8 cellular contexts compared by ENCODE assay signal in genomic region chr6:37500294-37500608, GRCh38. TPM values are rescaled to one million over a fixed set of nuclear protein-coding genes. Genes with fewer than 3 reads are reported as not detected.
DNase-seq lines count a peak whose midpoint lies in the region; ATAC-seq lines count a peak whose summit lies in the region.

No MANE protein-coding gene starts in this region.

- ATAC-seq in stimulated activated naive B cell treated with anti-CD40 and anti-IgM and Interleukin-4, amounts not matched to agents 10 μg/mL and 1 μg/mL and 100 μg/mL, for 72 hours (replicated peaks), result no peak

- intact Hi-C loops in activated T-helper 1 cell treated with anti-CD3 and anti-CD28 coated beads, Interleukin-12 subunit alpha, Interleukin-12 subunit beta, Interleukin-2, Interleukin-4 antibody, amounts not matched to agents 30 ng/mL and 10 ng/mL and 1 ng/mL, durations not matched to agents 14 hours and 24 hours and 36 hours (cut with micrococcal nuclease), result no loop called here

- DNase-seq in T-helper 2 cell treated with Interferon-gamma antibody and Interleukin-4, amounts not matched to agents 5 μg/mL and 100 μg/mL, for 36 hours (ENCODE audit: low spot score), result no peak
- DNase-seq in T-helper 2 cell, result no peak
- DNase-seq in activated T-helper 1 cell treated with anti-CD3 and anti-CD28 coated beads, Interleukin-12 subunit alpha, Interleukin-12 subunit beta, Interleukin-2, Interleukin-4 antibody, amounts not matched to agents 30 ng/mL and 10 ng/mL and 1 ng/mL, durations not matched to agents 14 hours and 24 hours and 36 hours (ENCODE audit: low spot score), result no peak
- no peak for DNase-seq in stimulated activated naive B cell treated with anti-CD40 and anti-IgM and Interleukin-4, amounts not matched to agents 10 μg/mL and 1 μg/mL and 100 μg/mL, for 72 hours
- no peak for DNase-seq in stimulated activated CD4-positive, alpha-beta T cell treated with anti-CD3 and anti-CD28 coated beads, Interleukin-4, amount 100 ng/mL, for 24 hours
- no peak for DNase-seq in RKO (ENCODE audit: low spot score)
- no peak for DNase-seq in G401 (ENCODE audit: low spot score)

- H3K36me3 Mint-ChIP-seq in T-helper 2 cell treated with Interferon-gamma antibody and Interleukin-4, amounts not matched to agents 5 μg/mL and 100 μg/mL, for 36 hours (ENCODE audit: low read depth), result peaks cover 10% of the 10 kb centered on the region
- peaks cover 15% of the 10 kb centered on the region for H3K36me3 Mint-ChIP-seq in activated T-helper 1 cell treated with anti-CD3 and anti-CD28 coated beads, Interleukin-12 subunit alpha, Interleukin-12 subunit beta, Interleukin-2, Interleukin-4 antibody, amounts not matched to agents 30 ng/mL and 10 ng/mL and 1 ng/mL, durations not matched to agents 14 hours and 24 hours and 36 hours (ENCODE audit: low read depth)
- peaks cover 9 to 18% of the 10 kb centered on the region in 2 donors for H3K36me3 Mint-ChIP-seq in stimulated activated naive B cell treated with anti-CD40 and anti-IgM and Interleukin-4, amounts not matched to agents 10 μg/mL and 1 μg/mL and 100 μg/mL, for 72 hours

- H3K27me3 Mint-ChIP-seq in T-helper 2 cell treated with Interferon-gamma antibody and Interleukin-4, amounts not matched to agents 5 μg/mL and 100 μg/mL, for 36 hours (ENCODE audit: low read depth), result no peaks in the 10 kb centered on the region
- no peaks in the 10 kb centered on the region for H3K27me3 Mint-ChIP-seq in activated T-helper 1 cell treated with anti-CD3 and anti-CD28 coated beads, Interleukin-12 subunit alpha, Interleukin-12 subunit beta, Interleukin-2, Interleukin-4 antibody, amounts not matched to agents 30 ng/mL and 10 ng/mL and 1 ng/mL, durations not matched to agents 14 hours and 24 hours and 36 hours (ENCODE audit: insufficient read depth)
- no peaks in the 10 kb centered on the region for H3K27me3 Mint-ChIP-seq in stimulated activated naive B cell treated with anti-CD40 and anti-IgM and Interleukin-4, amounts not matched to agents 10 μg/mL and 1 μg/mL and 100 μg/mL, for 72 hours

- peaks cover 58% of the 10 kb centered on the region for H3K4me1 Mint-ChIP-seq in T-helper 2 cell treated with Interferon-gamma antibody and Interleukin-4, amounts not matched to agents 5 μg/mL and 100 μg/mL, for 36 hours (ENCODE audit: low read depth)
- peaks cover 78% of the 10 kb centered on the region for H3K4me1 Mint-ChIP-seq in activated T-helper 1 cell treated with anti-CD3 and anti-CD28 coated beads, Interleukin-12 subunit alpha, Interleukin-12 subunit beta, Interleukin-2, Interleukin-4 antibody, amounts not matched to agents 30 ng/mL and 10 ng/mL and 1 ng/mL, durations not matched to agents 14 hours and 24 hours and 36 hours (ENCODE audit: low read depth)
- H3K4me1 Mint-ChIP-seq in stimulated activated naive B cell treated with anti-CD40 and anti-IgM and Interleukin-4, amounts not matched to agents 10 μg/mL and 1 μg/mL and 100 μg/mL, for 72 hours, result peaks cover 58 to 77% of the 10 kb centered on the region in 2 donors

- H3K9me3 Mint-ChIP-seq in T-helper 2 cell treated with Interferon-gamma antibody and Interleukin-4, amounts not matched to agents 5 μg/mL and 100 μg/mL, for 36 hours, result no peaks in the 10 kb centered on the region
- no peaks in the 10 kb centered on the region for H3K9me3 Mint-ChIP-seq in activated T-helper 1 cell treated with anti-CD3 and anti-CD28 coated beads, Interleukin-12 subunit alpha, Interleukin-12 subunit beta, Interleukin-2, Interleukin-4 antibody, amounts not matched to agents 30 ng/mL and 10 ng/mL and 1 ng/mL, durations not matched to agents 14 hours and 24 hours and 36 hours
- no peaks in the 10 kb centered on the region for H3K9me3 Mint-ChIP-seq in stimulated activated naive B cell treated with anti-CD40 and anti-IgM and Interleukin-4, amounts not matched to agents 10 μg/mL and 1 μg/mL and 100 μg/mL, for 72 hours

- peak overlapping the region; percentile 99 for H3K27ac Mint-ChIP-seq in T-helper 2 cell treated with Interferon-gamma antibody and Interleukin-4, amounts not matched to agents 5 μg/mL and 100 μg/mL, for 36 hours
- peak overlapping the region; percentile 92 for H3K27ac Mint-ChIP-seq in activated T-helper 1 cell treated with anti-CD3 and anti-CD28 coated beads, Interleukin-12 subunit alpha, Interleukin-12 subunit beta, Interleukin-2, Interleukin-4 antibody, amounts not matched to agents 30 ng/mL and 10 ng/mL and 1 ng/mL, durations not matched to agents 14 hours and 24 hours and 36 hours
- peak overlapping the region; percentile 96 for H3K27ac Mint-ChIP-seq in stimulated activated naive B cell treated with anti-CD40 and anti-IgM and Interleukin-4, amounts not matched to agents 10 μg/mL and 1 μg/mL and 100 μg/mL, for 72 hours

- H3K4me3 ChIP-seq in iPS-18c (ENCODE audit: insufficient read depth, low read depth, low read length), result peak overlapping the region; percentile 59; the same call in 1 of the 2 replicates

- H3K9me3 ChIP-seq in iPS-18c (ENCODE audit: control insufficient read depth, insufficient read depth, low read length), result no peaks in the 10 kb centered on the region

- H3K4me3 Mint-ChIP-seq in T-helper 2 cell treated with Interferon-gamma antibody and Interleukin-4, amounts not matched to agents 5 μg/mL and 100 μg/mL, for 36 hours, result peak overlapping the region; percentile 99
- H3K4me3 Mint-ChIP-seq in activated T-helper 1 cell treated with anti-CD3 and anti-CD28 coated beads, Interleukin-12 subunit alpha, Interleukin-12 subunit beta, Interleukin-2, Interleukin-4 antibody, amounts not matched to agents 30 ng/mL and 10 ng/mL and 1 ng/mL, durations not matched to agents 14 hours and 24 hours and 36 hours, result peak overlapping the region; percentile 91
- peak overlapping the region; percentile 96 to 98 for H3K4me3 Mint-ChIP-seq in stimulated activated naive B cell treated with anti-CD40 and anti-IgM and Interleukin-4, amounts not matched to agents 10 μg/mL and 1 μg/mL and 100 μg/mL, for 72 hours

- in situ Hi-C loops in G401 (cut with HindIII; ENCODE audit: low sequenced_read_pairs), result no loop called here

RNA-seq across cellular contexts. Expression of gene CCDC167, which starts 0.6 kb away (rescaled TPM):
- 66.6 and 72.4 TPM in 2 replicates for total RNA-seq in activated T-helper 1 cell treated with anti-CD3 and anti-CD28 coated beads, Interleukin-12 subunit alpha, Interleukin-12 subunit beta, Interleukin-2, Interleukin-4 antibody, amounts not matched to agents 30 ng/mL and 10 ng/mL and 1 ng/mL, durations not matched to agents 14 hours and 24 hours and 36 hours
- 52.4 and 75.3 TPM in 2 replicates for total RNA-seq in G401 (2014; rRNA removed; shearing (Covaris generic))
